In the genomic region with DNA sequence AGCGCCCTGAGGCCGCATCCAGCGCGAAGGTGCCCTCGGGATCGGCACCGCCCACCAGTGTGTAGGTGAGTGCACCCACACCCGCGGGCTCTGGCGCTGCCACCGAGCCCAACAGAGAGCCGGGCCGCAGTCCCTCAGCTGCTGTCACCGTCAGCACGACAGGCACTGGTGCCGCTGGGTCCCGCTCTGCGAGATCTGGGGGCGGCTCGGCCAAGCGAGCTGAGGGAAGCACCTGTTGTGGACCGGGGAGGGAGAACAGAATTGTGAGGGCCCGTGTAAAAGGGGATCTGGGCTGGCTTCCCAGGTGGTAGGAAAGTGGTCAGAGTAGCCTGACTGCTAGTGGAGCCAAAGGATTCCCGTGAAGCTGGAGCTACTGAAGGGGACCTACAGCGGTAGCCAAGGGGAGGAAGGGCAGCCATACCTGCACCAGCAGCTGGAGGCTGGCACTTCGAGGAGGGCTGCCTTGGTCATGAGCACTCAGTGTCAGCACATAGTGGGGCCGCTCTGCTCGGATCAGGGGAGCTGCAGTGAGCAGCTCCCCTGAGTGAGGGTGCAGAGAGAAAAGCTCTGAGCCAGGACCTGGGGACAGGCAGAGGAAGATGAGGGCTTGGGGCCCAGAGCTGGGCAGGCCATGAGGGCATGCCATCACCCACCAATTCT, we compare ENCODE assay signal across 1 cellular context.
TF ChIP-seq lines count a peak whose summit lies in the region.

No MANE protein-coding gene starts in this region.

TF ChIP-seq in GM23338, 12 proteins besides CTCF, POLR2A, EP300 and RAD21 (continued from another document):
- TF ChIP-seq, protein P1, sequence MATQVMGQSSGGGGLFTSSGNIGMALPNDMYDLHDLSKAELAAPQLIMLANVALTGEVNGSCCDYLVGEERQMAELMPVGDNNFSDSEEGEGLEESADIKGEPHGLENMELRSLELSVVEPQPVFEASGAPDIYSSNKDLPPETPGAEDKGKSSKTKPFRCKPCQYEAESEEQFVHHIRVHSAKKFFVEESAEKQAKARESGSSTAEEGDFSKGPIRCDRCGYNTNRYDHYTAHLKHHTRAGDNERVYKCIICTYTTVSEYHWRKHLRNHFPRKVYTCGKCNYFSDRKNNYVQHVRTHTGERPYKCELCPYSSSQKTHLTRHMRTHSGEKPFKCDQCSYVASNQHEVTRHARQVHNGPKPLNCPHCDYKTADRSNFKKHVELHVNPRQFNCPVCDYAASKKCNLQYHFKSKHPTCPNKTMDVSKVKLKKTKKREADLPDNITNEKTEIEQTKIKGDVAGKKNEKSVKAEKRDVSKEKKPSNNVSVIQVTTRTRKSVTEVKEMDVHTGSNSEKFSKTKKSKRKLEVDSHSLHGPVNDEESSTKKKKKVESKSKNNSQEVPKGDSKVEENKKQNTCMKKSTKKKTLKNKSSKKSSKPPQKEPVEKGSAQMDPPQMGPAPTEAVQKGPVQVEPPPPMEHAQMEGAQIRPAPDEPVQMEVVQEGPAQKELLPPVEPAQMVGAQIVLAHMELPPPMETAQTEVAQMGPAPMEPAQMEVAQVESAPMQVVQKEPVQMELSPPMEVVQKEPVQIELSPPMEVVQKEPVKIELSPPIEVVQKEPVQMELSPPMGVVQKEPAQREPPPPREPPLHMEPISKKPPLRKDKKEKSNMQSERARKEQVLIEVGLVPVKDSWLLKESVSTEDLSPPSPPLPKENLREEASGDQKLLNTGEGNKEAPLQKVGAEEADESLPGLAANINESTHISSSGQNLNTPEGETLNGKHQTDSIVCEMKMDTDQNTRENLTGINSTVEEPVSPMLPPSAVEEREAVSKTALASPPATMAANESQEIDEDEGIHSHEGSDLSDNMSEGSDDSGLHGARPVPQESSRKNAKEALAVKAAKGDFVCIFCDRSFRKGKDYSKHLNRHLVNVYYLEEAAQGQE (IDR thresholded peaks at IDR 0.05; ENCODE audit: unreplicated experiment) = no peak
- TF ChIP-seq POLR2AphosphoS5 (IDR thresholded peaks at IDR 0.05; ENCODE audit: low read depth) (no peak), NANOG (IDR thresholded peaks at IDR 0.05; ENCODE audit: borderline replicate concordance) (no peak), EZH2phosphoT487 (IDR thresholded peaks at IDR 0.05; ENCODE audit: unreplicated experiment) (no peak)
- TF ChIP-seq, protein P2, sequence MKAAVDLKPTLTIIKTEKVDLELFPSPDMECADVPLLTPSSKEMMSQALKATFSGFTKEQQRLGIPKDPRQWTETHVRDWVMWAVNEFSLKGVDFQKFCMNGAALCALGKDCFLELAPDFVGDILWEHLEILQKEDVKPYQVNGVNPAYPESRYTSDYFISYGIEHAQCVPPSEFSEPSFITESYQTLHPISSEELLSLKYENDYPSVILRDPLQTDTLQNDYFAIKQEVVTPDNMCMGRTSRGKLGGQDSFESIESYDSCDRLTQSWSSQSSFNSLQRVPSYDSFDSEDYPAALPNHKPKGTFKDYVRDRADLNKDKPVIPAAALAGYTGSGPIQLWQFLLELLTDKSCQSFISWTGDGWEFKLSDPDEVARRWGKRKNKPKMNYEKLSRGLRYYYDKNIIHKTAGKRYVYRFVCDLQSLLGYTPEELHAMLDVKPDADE (IDR thresholded peaks at IDR 0.05) = no peak
- TF ChIP-seq, protein P3, sequence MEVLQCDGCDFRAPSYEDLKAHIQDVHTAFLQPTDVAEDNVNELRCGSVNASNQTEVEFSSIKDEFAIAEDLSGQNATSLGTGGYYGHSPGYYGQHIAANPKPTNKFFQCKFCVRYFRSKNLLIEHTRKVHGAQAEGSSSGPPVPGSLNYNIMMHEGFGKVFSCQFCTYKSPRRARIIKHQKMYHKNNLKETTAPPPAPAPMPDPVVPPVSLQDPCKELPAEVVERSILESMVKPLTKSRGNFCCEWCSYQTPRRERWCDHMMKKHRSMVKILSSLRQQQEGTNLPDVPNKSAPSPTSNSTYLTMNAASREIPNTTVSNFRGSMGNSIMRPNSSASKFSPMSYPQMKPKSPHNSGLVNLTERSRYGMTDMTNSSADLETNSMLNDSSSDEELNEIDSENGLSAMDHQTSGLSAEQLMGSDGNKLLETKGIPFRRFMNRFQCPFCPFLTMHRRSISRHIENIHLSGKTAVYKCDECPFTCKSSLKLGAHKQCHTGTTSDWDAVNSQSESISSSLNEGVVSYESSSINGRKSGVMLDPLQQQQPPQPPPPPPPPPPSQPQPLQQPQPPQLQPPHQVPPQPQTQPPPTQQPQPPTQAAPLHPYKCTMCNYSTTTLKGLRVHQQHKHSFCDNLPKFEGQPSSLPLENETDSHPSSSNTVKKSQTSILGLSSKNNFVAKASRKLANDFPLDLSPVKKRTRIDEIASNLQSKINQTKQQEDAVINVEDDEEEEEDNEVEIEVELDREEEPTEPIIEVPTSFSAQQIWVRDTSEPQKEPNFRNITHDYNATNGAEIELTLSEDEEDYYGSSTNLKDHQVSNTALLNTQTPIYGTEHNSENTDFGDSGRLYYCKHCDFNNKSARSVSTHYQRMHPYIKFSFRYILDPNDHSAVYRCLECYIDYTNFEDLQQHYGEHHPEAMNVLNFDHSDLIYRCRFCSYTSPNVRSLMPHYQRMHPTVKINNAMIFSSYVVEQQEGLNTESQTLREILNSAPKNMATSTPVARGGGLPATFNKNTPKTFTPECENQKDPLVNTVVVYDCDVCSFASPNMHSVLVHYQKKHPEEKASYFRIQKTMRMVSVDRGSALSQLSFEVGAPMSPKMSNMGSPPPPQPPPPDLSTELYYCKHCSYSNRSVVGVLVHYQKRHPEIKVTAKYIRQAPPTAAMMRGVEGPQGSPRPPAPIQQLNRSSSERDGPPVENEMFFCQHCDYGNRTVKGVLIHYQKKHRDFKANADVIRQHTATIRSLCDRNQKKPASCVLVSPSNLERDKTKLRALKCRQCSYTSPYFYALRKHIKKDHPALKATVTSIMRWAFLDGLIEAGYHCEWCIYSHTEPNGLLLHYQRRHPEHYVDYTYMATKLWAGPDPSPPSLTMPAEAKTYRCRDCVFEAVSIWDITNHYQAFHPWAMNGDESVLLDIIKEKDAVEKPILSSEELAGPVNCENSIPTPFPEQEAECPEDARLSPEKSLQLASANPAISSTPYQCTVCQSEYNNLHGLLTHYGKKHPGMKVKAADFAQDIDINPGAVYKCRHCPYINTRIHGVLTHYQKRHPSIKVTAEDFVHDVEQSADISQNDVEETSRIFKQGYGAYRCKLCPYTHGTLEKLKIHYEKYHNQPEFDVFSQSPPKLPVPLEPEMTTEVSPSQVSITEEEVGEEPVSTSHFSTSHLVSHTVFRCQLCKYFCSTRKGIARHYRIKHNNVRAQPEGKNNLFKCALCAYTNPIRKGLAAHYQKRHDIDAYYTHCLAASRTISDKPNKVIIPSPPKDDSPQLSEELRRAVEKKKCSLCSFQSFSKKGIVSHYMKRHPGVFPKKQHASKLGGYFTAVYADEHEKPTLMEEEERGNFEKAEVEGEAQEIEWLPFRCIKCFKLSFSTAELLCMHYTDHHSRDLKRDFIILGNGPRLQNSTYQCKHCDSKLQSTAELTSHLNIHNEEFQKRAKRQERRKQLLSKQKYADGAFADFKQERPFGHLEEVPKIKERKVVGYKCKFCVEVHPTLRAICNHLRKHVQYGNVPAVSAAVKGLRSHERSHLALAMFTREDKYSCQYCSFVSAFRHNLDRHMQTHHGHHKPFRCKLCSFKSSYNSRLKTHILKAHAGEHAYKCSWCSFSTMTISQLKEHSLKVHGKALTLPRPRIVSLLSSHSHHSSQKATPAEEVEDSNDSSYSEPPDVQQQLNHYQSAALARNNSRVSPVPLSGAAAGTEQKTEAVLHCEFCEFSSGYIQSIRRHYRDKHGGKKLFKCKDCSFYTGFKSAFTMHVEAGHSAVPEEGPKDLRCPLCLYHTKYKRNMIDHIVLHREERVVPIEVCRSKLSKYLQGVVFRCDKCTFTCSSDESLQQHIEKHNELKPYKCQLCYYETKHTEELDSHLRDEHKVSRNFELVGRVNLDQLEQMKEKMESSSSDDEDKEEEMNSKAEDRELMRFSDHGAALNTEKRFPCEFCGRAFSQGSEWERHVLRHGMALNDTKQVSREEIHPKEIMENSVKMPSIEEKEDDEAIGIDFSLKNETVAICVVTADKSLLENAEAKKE (CRISPR knock-in tag; IDR thresholded peaks at IDR 0.05) = no peak
